Comparison of ENCODE assay signal across 8 cellular contexts in genomic region chr19:8319807-8320520, GRCh38. TPM values are rescaled to one million over a fixed set of nuclear protein-coding genes. Genes with fewer than 3 reads are reported as not detected.
DNase-seq lines count a peak whose midpoint lies in the region; ATAC-seq and TF ChIP-seq lines count a peak whose summit lies in the region.

No MANE protein-coding gene starts in this region.

- dilution Hi-C loops in mammary epithelial cell (cut with HindIII; ENCODE audit: low sequenced_read_pairs), result no loop called here

- CTCF ChIA-PET in mammary epithelial cell (lab: Charles Lee; ENCODE audit: low non-redundant PET), result interaction anchor here (0.7 kb wide), 1 partner anchor 150 kb away, joined by 3 read pairs; no protein-coding TSS in a partner anchor

- DNase-seq in heart right ventricle (no peak), left ventricle myocardium superior (no peak), mammary epithelial cell (no peak), vagina (ENCODE audit: extremely low spot score in 2 of 2) (no peak), NCI-H187 treated with DMSO at 0.1 percent for 48 hours (lab: John Stamatoyannopoulos, UW) (no peak), anterior cingulate cortex (lab: John Stamatoyannopoulos, UW) (no peak)

- H3K4me1 ChIP-seq in heart right ventricle, result peaks cover 17 to 57% (median 42%) of the 10 kb centered on the region in 9 donors
- peaks cover 25% of the 10 kb centered on the region for H3K4me1 ChIP-seq in mammary epithelial cell (ENCODE audit: insufficient read depth, low read length)
- peaks cover 16% of the 10 kb centered on the region for H3K4me1 ChIP-seq in mesodermal cell (ENCODE audit: control insufficient read depth, insufficient read depth, low read length, poor library complexity, severe bottlenecking)
- H3K4me1 ChIP-seq in vagina, result peaks cover 37% of the 10 kb centered on the region

- H3K9ac ChIP-seq in mammary epithelial cell (ENCODE audit: insufficient read depth, low read length), result peak overlapping the region; percentile 98

- H3K4me3 ChIP-seq in heart right ventricle (peak overlapping the region; percentile 67 to 99 (median 96)), mammary epithelial cell (replicated peaks in 1 of 3; ENCODE audit: insufficient read depth in 1 of 3, low read depth in 2 of 3, low read length in 3 of 3) (peak overlapping the region; percentile 86 to 100 (median 94)), mesodermal cell (ENCODE audit: extremely low read depth, insufficient read depth, low read length, poor library complexity, severe bottlenecking) (peak overlapping the region; percentile 96), vagina (peak overlapping the region; percentile 83 to 98)

- H3K79me2 ChIP-seq in mammary epithelial cell (ENCODE audit: insufficient read depth, low read length), result peaks cover 49% of the 10 kb centered on the region

- in situ Hi-C loops in mammary epithelial cell (cut with MboI; ENCODE audit: low sequenced_read_pairs in 2 of 2), result no loop called here

- H3K9me3 ChIP-seq in heart right ventricle (no peaks in the 10 kb centered on the region), mammary epithelial cell (replicated peaks; ENCODE audit: insufficient read depth, low read length) (no peaks in the 10 kb centered on the region), mesodermal cell (ENCODE audit: control insufficient read depth, low read length) (no peaks in the 10 kb centered on the region), vagina (no peaks in the 10 kb centered on the region)

- H3K4me2 ChIP-seq in mammary epithelial cell (ENCODE audit: insufficient read depth, low read depth, low read length), result peak overlapping the region; percentile 93

- H3K27me3 ChIP-seq in heart right ventricle (no peaks in the 10 kb centered on the region), mammary epithelial cell (ENCODE audit: insufficient read depth, low read length) (no peaks in the 10 kb centered on the region), vagina (no peaks in the 10 kb centered on the region)

- H4K20me1 ChIP-seq in mammary epithelial cell (ENCODE audit: insufficient read depth, low read length), result peaks cover 3% of the 10 kb centered on the region

- intact Hi-C loops in heart right ventricle (cut with DNase I), result loop anchor here in 3 of 10 donors (2.0 to 10.0 kb wide), 4 partner anchors 23 to 195 kb away; partner anchors contain the start of genes KANK3 (in 1 of the 3) and ZNF414 (in 1 of the 3)
- intact Hi-C loops in left ventricle myocardium superior (cut with micrococcal nuclease), result no loop called here
- intact Hi-C loops in mammary epithelial cell (cut with micrococcal nuclease), result loop anchor here (5.0 kb wide), 1 partner anchor 53 kb away; no protein-coding TSS in a partner anchor
- intact Hi-C loops in vagina (cut with DNase I), result no loop called here

- H3K27ac ChIP-seq in heart right ventricle (peak overlapping the region in 9 of 10 donors; percentile 92 to 97 (median 96)), mammary epithelial cell (ENCODE audit: insufficient read depth, low read depth, low read length) (peak overlapping the region; percentile 93), mesodermal cell (ENCODE audit: low read depth, low read length, severe bottlenecking) (peak overlapping the region; percentile 87), vagina (peak overlapping the region; percentile 95)

- H3K36me3 ChIP-seq in heart right ventricle (peaks cover 0 to 52% (median 34%) of the 10 kb centered on the region in 9 donors), mammary epithelial cell (ENCODE audit: insufficient read depth, low read length) (peaks cover 13% of the 10 kb centered on the region), mesodermal cell (ENCODE audit: control insufficient read depth, insufficient read depth, low read length) (peaks cover 54% of the 10 kb centered on the region), vagina (peaks cover 0 to 23% of the 10 kb centered on the region in 2 donors)

- TF ChIP-seq POLR2A in vagina (IDR thresholded peaks at IDR 0.05), result no peak

- no peak for TF ChIP-seq CTCF in heart right ventricle (IDR thresholded peaks at IDR 0.05)
- no peak for TF ChIP-seq CTCF in mammary epithelial cell (conservative IDR thresholded peaks at IDR 0.05 in 1 of 2, IDR thresholded peaks at IDR 0.05 in 1 of 2; ENCODE audit: extremely low read depth in 1 of 2, insufficient read depth in 1 of 2, low read depth in 1 of 2, low read length in 2 of 2)
- no peak for TF ChIP-seq CTCF in vagina (IDR thresholded peaks at IDR 0.05)

- peak overlapping the region; percentile 89 for H2AFZ ChIP-seq in mammary epithelial cell (ENCODE audit: low read depth, low read length)

- ATAC-seq in heart right ventricle, result no peak
- no peak for ATAC-seq in left ventricle myocardium superior
- no peak for ATAC-seq in HG03442 (IDR thresholded peaks at IDR 0.05; ENCODE audit: unreplicated experiment)

- 84% methylated on average over 19 of the region's 19 CpGs for WGBS in heart right ventricle, 2 donors
- WGBS in mammary epithelial cell (ENCODE audit: low coverage, missing lambda C conversion rate), result 83% methylated on average over 15 of the region's 19 CpGs
- WGBS in mesodermal cell (ENCODE audit: insufficient coverage in 2 of 2), 2 experiments, result 76% methylated on average over 7 to 9 of the region's 19 CpGs

- no TSS peak for BruUV-seq in mammary epithelial cell (replicated peaks; lab: Mats Ljungman, UMichigan)

RNA-seq across cellular contexts. Expression of gene NDUFA7, which starts 1.2 kb away (rescaled TPM):
- total RNA-seq in heart right ventricle (100 to 1,000 TPM in 5 of 10 donors, 10 to 100 TPM in 5; 74.7 to 124 (median 99.7) TPM), left ventricle myocardium superior (134 TPM), mammary epithelial cell (10 to 100 TPM in 1 of 2 donors, 1 to 10 TPM in 1; 5.3 to 77.6 TPM), vagina (24.6 TPM)
- polyA plus RNA-seq in heart right ventricle (100 to 1,000 TPM; 227 to 436 TPM), mammary epithelial cell (79.6 TPM)
- 99.2 TPM for polyA minus RNA-seq in mammary epithelial cell
- 156 TPM for polyA plus RNA-seq in mesodermal cell (2013, experiment 1 of 2)
- 139 TPM for polyA plus RNA-seq in mesodermal cell (2013, experiment 2 of 2)

RNA-seq across cellular contexts. Expression of gene RPS28, which starts 1.3 kb away (rescaled TPM):
- 1,000 to 10,000 TPM in 9 of 10 donors, 100 to 1,000 TPM in 1; 992 to 1,375 (median 1,101) TPM for total RNA-seq in heart right ventricle
- 100 to 1,000 TPM; 883 to 920 TPM for polyA plus RNA-seq in heart right ventricle
- 1,189 TPM for total RNA-seq in left ventricle myocardium superior
- 1,000 to 10,000 TPM in 1 of 2 donors, 100 to 1,000 TPM in 1; 151 to 1,577 TPM for total RNA-seq in mammary epithelial cell
- polyA plus RNA-seq in mammary epithelial cell, result 681 TPM
- 419 TPM for polyA minus RNA-seq in mammary epithelial cell
- 1,106 TPM for polyA plus RNA-seq in mesodermal cell (2013, experiment 1 of 2)
- 958 TPM for polyA plus RNA-seq in mesodermal cell (2013, experiment 2 of 2)
- 516 TPM for total RNA-seq in vagina

RNA-seq across cellular contexts. Expression of gene CD320, which starts 11.8 kb away (rescaled TPM):
- total RNA-seq in heart right ventricle (10 to 100 TPM; 20.3 to 38.9 (median 26.0) TPM), left ventricle myocardium superior (37.9 TPM), mammary epithelial cell (10 to 100 TPM in 1 of 2 donors, 1 to 10 TPM in 1; 8.0 to 31.0 TPM), vagina (27.3 TPM)
- polyA plus RNA-seq in heart right ventricle (10 to 100 TPM; 50.8 to 81.2 TPM), mammary epithelial cell (44.0 TPM)
- 20.2 TPM for polyA minus RNA-seq in mammary epithelial cell
- 66.5 TPM for polyA plus RNA-seq in mesodermal cell (2013, experiment 1 of 2)
- 55.8 TPM for polyA plus RNA-seq in mesodermal cell (2013, experiment 2 of 2)

RNA-seq across cellular contexts. Expression of gene KANK3, which starts 23.1 kb away (rescaled TPM):
- total RNA-seq in heart right ventricle (10 to 100 TPM; 10.2 to 26.1 (median 16.7) TPM), left ventricle myocardium superior (22.8 TPM), mammary epithelial cell (1 to 10 TPM in 1 of 2 donors, under 1 TPM in 1; 0.33 to 5.3 TPM), vagina (20.9 TPM)
- polyA plus RNA-seq in heart right ventricle (10 to 100 TPM; 23.8 to 34.0 TPM), mammary epithelial cell (1.9 TPM)
- 3.5 TPM for polyA minus RNA-seq in mammary epithelial cell
- polyA plus RNA-seq in mesodermal cell (2013, experiment 1 of 2), result 7.2 TPM
- polyA plus RNA-seq in mesodermal cell (2013, experiment 2 of 2), result 4.9 TPM

RNA-seq across cellular contexts. Expression of gene ANGPTL4, which starts 44.0 kb away (rescaled TPM):
- total RNA-seq in heart right ventricle (100 to 1,000 TPM in 1 of 10 donors, 10 to 100 TPM in 1, 1 to 10 TPM in 8; 1.5 to 154 (median 4.5) TPM), left ventricle myocardium superior (11.7 TPM), mammary epithelial cell (100 to 1,000 TPM in 1 of 2 donors, 10 to 100 TPM in 1; 75.8 to 294 TPM), vagina (92.8 TPM)
- polyA plus RNA-seq in heart right ventricle (10 to 100 TPM; 11.3 to 28.7 TPM), mammary epithelial cell (551 TPM)
- polyA minus RNA-seq in mammary epithelial cell, result 208 TPM
- polyA plus RNA-seq in mesodermal cell (2013, experiment 1 of 2), result 10.0 TPM
- 7.6 TPM for polyA plus RNA-seq in mesodermal cell (2013, experiment 2 of 2)
